ENCODE assay signal across 30 cellular contexts in genomic region chr12:100895197-100895596, GRCh38.
"Had no signal": no experiment of that assay in that cellular context is flagged by ENCODE, and none has a peak within 500 bp of the region (broad histone marks: within the 10 kb centered on the region; RNA-seq: fewer than 3 reads in every experiment).

No MANE protein-coding gene starts in this region.

- FAIRE-seq: astrocyte, TTC549 had no signal

- DNase-seq: activated B cell treated with CpG ODN at 0.5 μM for 24 hours; activated CD4-positive, alpha-beta memory T cell treated with anti-CD3 and anti-CD28 coated beads for 36 hours; activated CD4-positive, alpha-beta T cell treated with anti-CD3 and anti-CD28 coated beads for 4 hours; activated CD4-positive, alpha-beta T cell treated with anti-CD3 and anti-CD28 coated beads, Interleukin-2, amount 10 ng/mL, durations not matched to agents 24 days and 14 days; activated CD4-positive, alpha-beta T cell treated with anti-CD3 and anti-CD28 coated beads, Interleukin-2, amount 50 U/mL, for 1 hour; activated CD4-positive, alpha-beta T cell treated with anti-CD3 and anti-CD28 coated beads, Interleukin-2, amount 50 U/mL, for 4 hours; activated CD4-positive, CD25-positive, alpha-beta regulatory T cell treated with anti-CD3 and anti-CD28 coated beads, Interleukin-2, amount 50 U/mL, for 72 hours; activated CD8-positive, alpha-beta memory T cell treated with anti-CD3 and anti-CD28 coated beads, Interleukin-2, amount 50 U/mL, for 4 hours; activated CD8-positive, alpha-beta T cell treated with anti-CD3 and anti-CD28 coated beads for 36 hours; activated effector memory CD4-positive, alpha-beta T cell treated with anti-CD3 and anti-CD28 coated beads, Interleukin-2, amount 50 U/mL, for 16 hours; activated gamma-delta T cell treated with Interleukin-2 at 50 U/mL for 16 hours; activated naive CD4-positive, alpha-beta T cell; activated naive CD4-positive, alpha-beta T cell treated with anti-CD3 and anti-CD28 coated beads for 36 hours; activated naive CD4-positive, alpha-beta T cell treated with anti-CD3 and anti-CD28 coated beads, Interleukin-2, amount 50 U/mL, for 16 hours; activated naive CD8-positive, alpha-beta T cell treated with anti-CD3 and anti-CD28 coated beads for 36 hours; activated T-cell treated with anti-CD3 and anti-CD28 coated beads for 4 hours; activated T-cell treated with anti-CD3 and anti-CD28 coated beads, Interleukin-2, amount 50 U/mL, for 1 hour; activated T-cell treated with anti-CD3 and anti-CD28 coated beads, Interleukin-2, amount 50 U/mL, for 4 hours; activated T-cell treated with anti-CD3 and anti-CD28 coated beads, Interleukin-2, amount 50 U/mL, for 72 hours; adrenal gland; amniotic stem cell; aorta; body of pancreas; brain microvascular endothelial cell; central memory CD4-positive, alpha-beta T cell; T-helper 1 cell; T-helper 2 cell; T-helper 9 cell had no signal
